16 cellular contexts compared by ENCODE assay signal in genomic region chr3:78911394-78911793, GRCh38.
DNase-seq lines count a peak whose midpoint lies in the region; TF ChIP-seq lines count a peak whose summit lies in the region.
"Had no signal": no experiment of that assay in that cellular context is flagged by ENCODE, and none has a peak within 500 bp of the region (broad histone marks: within the 10 kb centered on the region; RNA-seq: fewer than 3 reads in every experiment).

No MANE protein-coding gene starts in this region.

- no peak for TF ChIP-seq CTCF in WERI-Rb-1 (IDR thresholded peaks at IDR 0.05; ENCODE audit: low read depth, low read length)
- no peak for TF ChIP-seq CTCF in neural crest cell (conservative IDR thresholded peaks at IDR 0.05)

- H3K27ac Mint-ChIP-seq in neural crest cell (ENCODE audit: unreplicated experiment) = peak overlapping the region; percentile 86
- H3K27ac Mint-ChIP-seq: CD14-positive monocyte; CD4-positive, alpha-beta memory T cell; H9 had no signal

- H3K27ac ChIP-seq in WERI-Rb-1 (peak overlapping the region; percentile 81), SJCRH30 (no peak overlapping the region)
- H3K27ac ChIP-seq: 22Rv1, BLaER1 had no signal

- peaks cover 3% of the 10 kb centered on the region for H3K36me3 Mint-ChIP-seq in neural crest cell (ENCODE audit: low read depth)
- H3K36me3 Mint-ChIP-seq: CD14-positive monocyte; CD4-positive, alpha-beta memory T cell had no signal

- peak overlapping the region; percentile 35 for H3K4me3 Mint-ChIP-seq in neural crest cell
- H3K4me3 Mint-ChIP-seq: CD14-positive monocyte; CD4-positive, alpha-beta memory T cell; H9 had no signal

- peaks cover 67% of the 10 kb centered on the region for H3K4me1 Mint-ChIP-seq in neural crest cell
- H3K4me1 Mint-ChIP-seq: CD14-positive monocyte; CD4-positive, alpha-beta memory T cell had no signal

- no peaks in the 10 kb centered on the region for H3K27me3 ChIP-seq in WERI-Rb-1 (ENCODE audit: insufficient read depth, low read depth, severe bottlenecking)
- H3K27me3 ChIP-seq in SJCRH30 = no peaks in the 10 kb centered on the region
- H3K27me3 ChIP-seq: BLaER1 had no signal

- peaks cover 6% of the 10 kb centered on the region for H3K9me3 Mint-ChIP-seq in neural crest cell
- H3K9me3 Mint-ChIP-seq: H9 had no signal

- no peaks in the 10 kb centered on the region for H3K36me3 ChIP-seq in WERI-Rb-1
- no peaks in the 10 kb centered on the region for H3K36me3 ChIP-seq in SJCRH30

- DNase-seq in DMS 273 (lab: John Stamatoyannopoulos, UW; ENCODE audit: unreplicated experiment) = peak; percentile 39
- DNase-seq in DMS 273 treated with DMSO at 0.1 percent for 48 hours (lab: John Stamatoyannopoulos, UW) = no peak
- DNase-seq in SHP77 treated with DMSO at 0.1 percent for 48 hours (lab: John Stamatoyannopoulos, UW) = peak; percentile 44
- DNase-seq in SHP77 (lab: John Stamatoyannopoulos, UW) = no peak
- DNase-seq in WERI-Rb-1 = no peak
- DNase-seq in neural crest cell (ENCODE audit: low read depth, low spot score) = no peak
- no peak for DNase-seq in kidney tubule cell (ENCODE audit: low spot score)
- no peak for DNase-seq in SJCRH30
- DNase-seq: CD4-positive, alpha-beta memory T cell; DMS79 treated with DMSO at 0.1 percent for 48 hours; GF-D8; GOT3; H9 had no signal

- H3K27me3 Mint-ChIP-seq in neural crest cell (ENCODE audit: low read depth) = no peaks in the 10 kb centered on the region
- H3K27me3 Mint-ChIP-seq: CD4-positive, alpha-beta memory T cell had no signal

- H3K4me3 ChIP-seq in WERI-Rb-1 (ENCODE audit: low read depth, low read length) (no peak overlapping the region), SJCRH30 (no peak overlapping the region)
- H3K4me3 ChIP-seq: BLaER1 had no signal

- H3K4me1 ChIP-seq in SJCRH30 = peaks cover 5% of the 10 kb centered on the region; the same call in 1 of the 2 replicates
- H3K4me1 ChIP-seq: BLaER1 had no signal

- H3K9me3 ChIP-seq in WERI-Rb-1 (ENCODE audit: severe bottlenecking) (no peaks in the 10 kb centered on the region), SJCRH30 (replicated peaks) (no peaks in the 10 kb centered on the region)

Comparison
In these comparisons a context has a peak if more than half of its experiments do, and no peak if none do; other contexts are left out.
1. DNase-seq: peak in DMS 273 (single experiment) and SHP77 treated with DMSO at 0.1 percent for 48 hours (single experiment); none in DMS 273 treated with DMSO at 0.1 percent for 48 hours (single experiment), SHP77 (0 of 2), WERI-Rb-1 (single experiment), neural crest cell (single experiment), kidney tubule cell (single experiment) and SJCRH30 (0 of 2).